8 cellular contexts compared by ENCODE assay signal in genomic region chr11:118415739-118416068, GRCh38. TPM values are rescaled to one million over a fixed set of nuclear protein-coding genes. Genes with fewer than 3 reads are reported as not detected.
A peak's percentile ranks its signal among the peaks of the same experiment; 100 is the strongest.
DNase-seq lines count a peak whose midpoint lies in the region; ATAC-seq, FAIRE-seq and TF ChIP-seq lines count a peak whose summit lies in the region.

No MANE protein-coding gene starts in this region.

- intact Hi-C loops in natural killer cell (cut with micrococcal nuclease): no loop called here

- H3K27ac Mint-ChIP-seq in activated T-cell treated with anti-CD3 and anti-CD28 coated beads, Interleukin-2, amount 50 U/mL, for 72 hours: no peak overlapping the region
- no peak overlapping the region for H3K27ac Mint-ChIP-seq in natural killer cell

- FAIRE-seq in frontal cortex (lab: Jason Lieb, UNC): no peak

- no peaks in the 10 kb centered on the region for H3K36me3 Mint-ChIP-seq in activated T-cell treated with anti-CD3 and anti-CD28 coated beads, Interleukin-2, amount 50 U/mL, for 72 hours (ENCODE audit: insufficient read depth in 2 of 2)
- no peaks in the 10 kb centered on the region for H3K36me3 Mint-ChIP-seq in natural killer cell

- TF ChIP-seq CTCF in natural killer cell (IDR thresholded peaks at IDR 0.05): no peak

- H3K27me3 Mint-ChIP-seq in activated T-cell treated with anti-CD3 and anti-CD28 coated beads, Interleukin-2, amount 50 U/mL, for 72 hours (ENCODE audit: low read depth): no peaks in the 10 kb centered on the region
- no peaks in the 10 kb centered on the region for H3K27me3 Mint-ChIP-seq in natural killer cell (ENCODE audit: low read depth in 2 of 2)

- no peaks in the 10 kb centered on the region for H3K9me3 Mint-ChIP-seq in activated T-cell treated with anti-CD3 and anti-CD28 coated beads, Interleukin-2, amount 50 U/mL, for 72 hours
- no peaks in the 10 kb centered on the region for H3K9me3 Mint-ChIP-seq in natural killer cell

- ATAC-seq in activated T-cell treated with anti-CD3 and anti-CD28 coated beads, Interleukin-2, amount 50 U/mL, for 72 hours (replicated peaks in 1 of 2): peak; percentile 84 to 87
- ATAC-seq in natural killer cell: peak in 2 of 3 donors; percentile 29 to 86
- ATAC-seq in GM19351 (IDR thresholded peaks at IDR 0.05; ENCODE audit: unreplicated experiment): no peak

- H3K4me1 Mint-ChIP-seq in activated T-cell treated with anti-CD3 and anti-CD28 coated beads, Interleukin-2, amount 50 U/mL, for 72 hours (ENCODE audit: low read depth): no peaks in the 10 kb centered on the region
- H3K4me1 Mint-ChIP-seq in natural killer cell: peaks cover 0 to 6% of the 10 kb centered on the region in 2 donors

- H3K4me3 Mint-ChIP-seq in activated T-cell treated with anti-CD3 and anti-CD28 coated beads, Interleukin-2, amount 50 U/mL, for 72 hours: no peak overlapping the region
- H3K4me3 Mint-ChIP-seq in natural killer cell: no peak overlapping the region

- peak in 1 of 2 donors; percentile 33 for DNase-seq in activated T-cell treated with anti-CD3 and anti-CD28 coated beads, Interleukin-2, amount 50 U/mL, for 72 hours
- DNase-seq in activated T-cell treated with anti-CD3 and anti-CD28 coated beads for 4 hours (no peak), NCI-H774 (lab: John Stamatoyannopoulos, UW) (peak; percentile 9), dedifferentiated amniotic fluid mesenchymal stem cell (ENCODE audit: extremely low spot score) (peak; percentile 92), natural killer cell (no peak), frontal cortex (ENCODE audit: low spot score in 2 of 2) (no peak), NCI-H2171 treated with DMSO at 0.1 percent for 48 hours (lab: John Stamatoyannopoulos, UW) (no peak)

RNA-seq across cellular contexts. Expression of gene ATP5MG, which starts 14.3 kb away (rescaled TPM):
- total RNA-seq in activated T-cell treated with anti-CD3 and anti-CD28 coated beads, Interleukin-2, amount 50 U/mL, for 72 hours: 100 to 1,000 TPM; 176 to 225 TPM
- 100 to 1,000 TPM in 2 of 3 donors, 10 to 100 TPM in 1; 90.3 to 135 (median 107) TPM for total RNA-seq in natural killer cell
- total RNA-seq in frontal cortex: 76.2 TPM

RNA-seq across cellular contexts. Expression of gene KMT2A, which starts 20.6 kb away (rescaled TPM):
- total RNA-seq in activated T-cell treated with anti-CD3 and anti-CD28 coated beads, Interleukin-2, amount 50 U/mL, for 72 hours: 100 to 1,000 TPM; 106 to 124 TPM
- total RNA-seq in natural killer cell (100 to 1,000 TPM; 146 to 176 (median 157) TPM), frontal cortex (35.9 TPM)

RNA-seq across cellular contexts. Expression of gene UBE4A, which starts 56.3 kb away (rescaled TPM):
- 10 to 100 TPM; 45.6 to 46.0 TPM for total RNA-seq in activated T-cell treated with anti-CD3 and anti-CD28 coated beads, Interleukin-2, amount 50 U/mL, for 72 hours
- total RNA-seq in natural killer cell (10 to 100 TPM; 35.1 to 43.9 (median 37.0) TPM), frontal cortex (58.3 TPM)

Comparison
In these comparisons a context has a peak if more than half of its experiments do, and no peak if none do; other contexts are left out.
1. DNase-seq: peak in NCI-H774 (single experiment) and dedifferentiated amniotic fluid mesenchymal stem cell (single experiment); none in activated T-cell treated with anti-CD3 and anti-CD28 coated beads for 4 hours (single experiment), natural killer cell (single experiment), frontal cortex (0 of 2) and NCI-H2171 treated with DMSO at 0.1 percent for 48 hours (single experiment).